ENCODE assay signal across 9 cellular contexts in the genomic region with DNA sequence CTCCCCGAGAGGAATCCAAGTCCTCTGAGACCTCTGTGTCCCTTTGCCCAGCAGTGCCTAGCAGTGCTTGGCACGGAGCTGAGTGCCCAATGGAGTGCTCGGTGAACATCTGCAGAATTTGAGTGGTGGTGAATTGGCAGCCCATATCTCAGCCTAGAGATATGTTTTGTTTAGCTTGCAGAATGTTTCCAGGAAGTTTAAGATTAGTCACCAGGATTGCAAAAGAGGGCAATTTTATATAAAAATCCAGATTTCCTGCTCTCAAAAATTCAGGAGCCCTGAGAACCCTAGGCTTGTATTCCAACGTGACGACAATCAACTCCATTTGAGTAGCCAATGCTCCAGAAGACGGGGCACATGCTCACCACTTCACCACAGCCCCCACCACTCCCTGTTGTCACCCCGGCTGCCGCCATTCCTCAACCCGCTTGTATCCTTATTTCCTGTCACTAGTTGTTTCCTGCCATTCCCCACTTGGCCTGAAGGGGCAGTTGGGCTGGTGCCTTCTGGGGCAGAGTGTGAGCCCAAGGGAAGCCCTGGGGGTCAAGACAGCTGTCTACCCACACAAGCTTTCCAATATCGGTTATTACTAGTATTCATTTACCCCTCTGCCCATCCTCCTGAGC.
DNase-seq lines count a peak whose midpoint lies in the region; ATAC-seq and TF ChIP-seq lines count a peak whose summit lies in the region.
"Had no signal": no experiment of that assay in that cellular context is flagged by ENCODE, and none has a peak within 500 bp of the region (broad histone marks: within the 10 kb centered on the region; RNA-seq: fewer than 3 reads in every experiment).

No MANE protein-coding gene starts in this region.

- POLR2A ChIA-PET in PC-3 (lab: Charles Lee; ENCODE audit: unreplicated experiment) = interaction anchor here (0.6 kb wide), 1 partner anchor 10 kb away, joined by 3 read pairs; no protein-coding TSS in a partner anchor

- H2AFZ ChIP-seq in PC-3 (ENCODE audit: low read length) = no peak overlapping the region

- 62 to 90% (median 79%) methylated on average over 10 of the region's 10 CpGs for WGBS in spleen, 5 donors

- TF ChIP-seq CTCF in PC-3 (conservative IDR thresholded peaks at IDR 0.05; ENCODE audit: low read depth, low read length) (peak; percentile 47), spleen (IDR thresholded peaks at IDR 0.05 in 8 of 11, conservative IDR thresholded peaks at IDR 0.05 in 3 of 11) (peak in 2 of 11 experiments; percentile 10 to 12)

- no peaks in the 10 kb centered on the region for H4K20me1 ChIP-seq in PC-3 (ENCODE audit: low read length)

- H3K79me2 ChIP-seq in PC-3 (ENCODE audit: low read length) = no peaks in the 10 kb centered on the region

- intact Hi-C loops in PC-3 (cut with micrococcal nuclease) = no loop called here
- intact Hi-C loops in spleen (cut with DNase I; ENCODE audit: low total_unique reads) = no loop called here

- no peak overlapping the region for H3K4me2 ChIP-seq in PC-3 (ENCODE audit: low read length)

- H3K36me3 ChIP-seq in PC-3 (ENCODE audit: low read depth, low read length) (no peaks in the 10 kb centered on the region), spleen (no peaks in the 10 kb centered on the region)

- CTCF ChIA-PET in PC-3 (lab: Charles Lee) = no interaction called here

- peaks cover 10% of the 10 kb centered on the region for H3K4me1 ChIP-seq in PC-3 (ENCODE audit: insufficient read depth, low read length)
- H3K4me1 ChIP-seq in spleen = no peaks in the 10 kb centered on the region

- ATAC-seq in PC-3 (peak; percentile 70), GM19397 (IDR thresholded peaks at IDR 0.05; ENCODE audit: unreplicated experiment) (no peak), HG03196 (IDR thresholded peaks at IDR 0.05; ENCODE audit: unreplicated experiment) (no peak)

- H3K9me2 ChIP-seq in PC-3 (replicated peaks; ENCODE audit: low read length) = no peaks in the 10 kb centered on the region

- peak; percentile 38 for DNase-seq in activated CD8-positive, alpha-beta memory T cell treated with anti-CD3 and anti-CD28 coated beads for 24 hours
- no peak for DNase-seq in activated CD8-positive, alpha-beta memory T cell treated with anti-CD3 and anti-CD28 coated beads, Interleukin-2, amount 50 U/mL, for 48 hours
- DNase-seq in PC-3 = peak; percentile 48
- DNase-seq in fibroblast of gingiva (ENCODE audit: low read depth) = peak; percentile 63
- DNase-seq in spleen = peak; percentile 49
- no peak for DNase-seq in NCI-H187 treated with DMSO at 0.1 percent for 48 hours (lab: John Stamatoyannopoulos, UW)
- DNase-seq: kidney glomerular epithelial cell had no signal

- no peaks in the 10 kb centered on the region for H3K27me3 ChIP-seq in PC-3 (ENCODE audit: low read length)
- H3K27me3 ChIP-seq in spleen (replicated peaks in 1 of 7) = peaks cover 0 to 3% (median 0%) of the 10 kb centered on the region in 7 donors

- H3K9me3 ChIP-seq in PC-3 (ENCODE audit: low read length) (no peaks in the 10 kb centered on the region), spleen (no peaks in the 10 kb centered on the region)

- no peak for TF ChIP-seq POLR2A in spleen (IDR thresholded peaks at IDR 0.05)

- no peaks in the 10 kb centered on the region for H3F3A ChIP-seq in PC-3 (ENCODE audit: low read length, unreplicated experiment)

- H3K27ac ChIP-seq in PC-3 (ENCODE audit: low read length) = peak overlapping the region; percentile 39; the same call in 1 of the 2 replicates
- H3K27ac ChIP-seq in spleen = no peak overlapping the region

- BruUV-seq in PC-3 (replicated peaks; lab: Mats Ljungman, UMichigan) = no TSS peak

- H3K9ac ChIP-seq in PC-3 (ENCODE audit: low read length) = no peak overlapping the region

- H3K4me3 ChIP-seq in PC-3 (ENCODE audit: low read length) (no peak overlapping the region), spleen (no peak overlapping the region)

Comparison
In these comparisons a context has a peak if more than half of its experiments do, and no peak if none do; other contexts are left out.
1. DNase-seq: peak in activated CD8-positive, alpha-beta memory T cell treated with anti-CD3 and anti-CD28 coated beads for 24 hours (single experiment), PC-3 (single experiment), fibroblast of gingiva (single experiment) and spleen (single experiment); none in activated CD8-positive, alpha-beta memory T cell treated with anti-CD3 and anti-CD28 coated beads, Interleukin-2, amount 50 U/mL, for 48 hours (single experiment) and NCI-H187 treated with DMSO at 0.1 percent for 48 hours (single experiment).